Comparison of ENCODE assay signal across 14 cellular contexts in genomic region chr9:135718616-135719015, GRCh38. TPM values are rescaled to one million over a fixed set of nuclear protein-coding genes. Genes with fewer than 3 reads are reported as not detected.
DNase-seq lines count a peak whose midpoint lies in the region; ATAC-seq and TF ChIP-seq lines count a peak whose summit lies in the region.
"Had no signal": no experiment of that assay in that cellular context is flagged by ENCODE, and none has a peak within 500 bp of the region (broad histone marks: within the 10 kb centered on the region; RNA-seq: fewer than 3 reads in every experiment).

No MANE protein-coding gene starts in this region.

- no peaks in the 10 kb centered on the region for H3F3A ChIP-seq in PC-3 (ENCODE audit: low read length, unreplicated experiment)

- H3K27me3 ChIP-seq in PC-3 (ENCODE audit: low read length), result no peaks in the 10 kb centered on the region

- intact Hi-C loops in PC-3 (cut with micrococcal nuclease), result no loop called here

- CTCF ChIA-PET in PC-3 (lab: Charles Lee) (no interaction called here), GM10248 (lab: Yijun Ruan, JAX) (no interaction called here)

- POLR2A ChIA-PET in PC-3 (lab: Charles Lee; ENCODE audit: unreplicated experiment) (no interaction called here), GM10248 (lab: Yijun Ruan, JAX) (no interaction called here)

- H3K9me3 ChIP-seq in PC-3 (ENCODE audit: low read length), result no peaks in the 10 kb centered on the region

- H3K27ac ChIP-seq in PC-3 (ENCODE audit: low read length), result no peak overlapping the region

- TF ChIP-seq CTCF in PC-3 (conservative IDR thresholded peaks at IDR 0.05; ENCODE audit: low read depth, low read length) (no peak), GM10248 (IDR thresholded peaks at IDR 0.05; ENCODE audit: control extremely low read depth, extremely low read depth, low read depth, missing control alignments) (no peak)

- H3K4me3 ChIP-seq in PC-3 (ENCODE audit: low read length), result no peak overlapping the region

- H4K20me1 ChIP-seq in PC-3 (ENCODE audit: low read length), result no peaks in the 10 kb centered on the region

- no peaks in the 10 kb centered on the region for H3K79me2 ChIP-seq in PC-3 (ENCODE audit: low read length)

- H3K36me3 ChIP-seq in PC-3 (ENCODE audit: low read depth, low read length), result no peaks in the 10 kb centered on the region

- no peak overlapping the region for H3K27ac Mint-ChIP-seq in activated T-cell treated with anti-CD3 and anti-CD28 coated beads, Interleukin-2, amount 50 U/mL, for 72 hours
- H3K27ac Mint-ChIP-seq: CD4-positive, CD25-positive, alpha-beta regulatory T cell had no signal

- DNase-seq in A172 (ENCODE audit: low spot score) (peak; percentile 86), ELR (ENCODE audit: low read depth) (peak; percentile 72), PC-3 (peak; percentile 43), GM10248 (ENCODE audit: extremely low spot score) (no peak), cerebellar cortex (ENCODE audit: low spot score) (no peak), activated gamma-delta T cell treated with Interleukin-2 at 50 U/mL for 16 hours (no peak)
- DNase-seq in activated T-cell treated with anti-CD3 and anti-CD28 coated beads, Interleukin-2, amount 50 U/mL, for 72 hours, result no peak
- DNase-seq: activated T-cell treated with anti-CD3 and anti-CD28 coated beads, Interleukin-2, amount 50 U/mL, for 4 hours; CD4-positive, CD25-positive, alpha-beta regulatory T cell; NCI-H1105; substantia nigra had no signal

- H3K4me3 Mint-ChIP-seq in activated T-cell treated with anti-CD3 and anti-CD28 coated beads, Interleukin-2, amount 50 U/mL, for 72 hours, result no peak overlapping the region
- H3K4me3 Mint-ChIP-seq: activated T-cell treated with anti-CD3 and anti-CD28 coated beads, Interleukin-2, amount 50 U/mL, for 4 hours; CD4-positive, CD25-positive, alpha-beta regulatory T cell had no signal

- H2AFZ ChIP-seq in PC-3 (ENCODE audit: low read length), result no peak overlapping the region

- peak; percentile 80 for ATAC-seq in PC-3
- ATAC-seq in esophagus mucosa, result peak; percentile 15
- ATAC-seq in activated T-cell treated with anti-CD3 and anti-CD28 coated beads, Interleukin-2, amount 50 U/mL, for 72 hours (replicated peaks in 1 of 2), result no peak
- ATAC-seq: activated T-cell treated with anti-CD3 and anti-CD28 coated beads, Interleukin-2, amount 50 U/mL, for 4 hours had no signal

- no TSS peak for BruUV-seq in PC-3 (replicated peaks; lab: Mats Ljungman, UMichigan)

- H3K4me1 ChIP-seq in PC-3 (ENCODE audit: insufficient read depth, low read length), result no peaks in the 10 kb centered on the region

- no peaks in the 10 kb centered on the region for H3K9me2 ChIP-seq in PC-3 (replicated peaks; ENCODE audit: low read length)

- no peaks in the 10 kb centered on the region for H3K9me3 Mint-ChIP-seq in activated T-cell treated with anti-CD3 and anti-CD28 coated beads, Interleukin-2, amount 50 U/mL, for 72 hours
- H3K9me3 Mint-ChIP-seq: activated T-cell treated with anti-CD3 and anti-CD28 coated beads, Interleukin-2, amount 50 U/mL, for 4 hours had no signal

- H3K9ac ChIP-seq in PC-3 (ENCODE audit: low read length), result no peak overlapping the region

- no peak overlapping the region for H3K4me2 ChIP-seq in PC-3 (ENCODE audit: low read length)

- no peaks in the 10 kb centered on the region for H3K4me1 Mint-ChIP-seq in activated T-cell treated with anti-CD3 and anti-CD28 coated beads, Interleukin-2, amount 50 U/mL, for 72 hours (ENCODE audit: low read depth)
- H3K4me1 Mint-ChIP-seq: CD4-positive, CD25-positive, alpha-beta regulatory T cell had no signal

- peaks cover 26% of the 10 kb centered on the region for H3K27me3 Mint-ChIP-seq in activated T-cell treated with anti-CD3 and anti-CD28 coated beads, Interleukin-2, amount 50 U/mL, for 72 hours (ENCODE audit: low read depth)

- no peaks in the 10 kb centered on the region for H3K36me3 Mint-ChIP-seq in activated T-cell treated with anti-CD3 and anti-CD28 coated beads, Interleukin-2, amount 50 U/mL, for 72 hours (ENCODE audit: insufficient read depth in 2 of 2)
- H3K36me3 Mint-ChIP-seq: CD4-positive, CD25-positive, alpha-beta regulatory T cell had no signal

RNA-seq across cellular contexts. Expression of gene KCNT1, which starts 16.6 kb away (rescaled TPM):
- not detected in 2 replicates for total RNA-seq in A172 (2014; rRNA removed; shearing (Covaris generic))
- total RNA-seq in PC-3 (2014; rRNA removed) (not detected in 2 replicates), esophagus mucosa (not detected)
- not detected for total RNA-seq in activated T-cell treated with anti-CD3 and anti-CD28 coated beads, Interleukin-2, amount 50 U/mL, for 72 hours
- total RNA-seq: CD4-positive, CD25-positive, alpha-beta regulatory T cell had no signal

RNA-seq across cellular contexts. Expression of gene SOHLH1, which starts 19.3 kb away (rescaled TPM):
- total RNA-seq in A172 (2014; rRNA removed; shearing (Covaris generic)), result not detected in 2 replicates
- not detected in 2 replicates for total RNA-seq in PC-3 (2014; rRNA removed)
- not detected for total RNA-seq in esophagus mucosa
- not detected for total RNA-seq in activated T-cell treated with anti-CD3 and anti-CD28 coated beads, Interleukin-2, amount 50 U/mL, for 72 hours
- total RNA-seq: activated T-cell treated with anti-CD3 and anti-CD28 coated beads, Interleukin-2, amount 50 U/mL, for 4 hours; CD4-positive, CD25-positive, alpha-beta regulatory T cell; cerebellum; liver had no signal

RNA-seq across cellular contexts. Expression of gene LCN9, which starts 55.5 kb away (rescaled TPM):
- not detected in 2 replicates for total RNA-seq in A172 (2014; rRNA removed; shearing (Covaris generic))
- total RNA-seq in PC-3 (2014; rRNA removed) (not detected in 2 replicates), esophagus mucosa (not detected)
- total RNA-seq in activated T-cell treated with anti-CD3 and anti-CD28 coated beads, Interleukin-2, amount 50 U/mL, for 72 hours, result not detected
- total RNA-seq: activated T-cell treated with anti-CD3 and anti-CD28 coated beads, Interleukin-2, amount 50 U/mL, for 4 hours; CD4-positive, CD25-positive, alpha-beta regulatory T cell; cerebellum; liver had no signal

Comparison
In these comparisons a context has a peak if more than half of its experiments do, and no peak if none do; other contexts are left out.
1. DNase-seq: peak in A172 (single experiment), ELR (single experiment) and PC-3 (single experiment); none in GM10248 (single experiment), activated T-cell treated with anti-CD3 and anti-CD28 coated beads, Interleukin-2, amount 50 U/mL, for 72 hours (0 of 2), cerebellar cortex (single experiment) and activated gamma-delta T cell treated with Interleukin-2 at 50 U/mL for 16 hours (single experiment).
2. ATAC-seq: peak in PC-3 (single experiment) and esophagus mucosa (single experiment); none in activated T-cell treated with anti-CD3 and anti-CD28 coated beads, Interleukin-2, amount 50 U/mL, for 72 hours (0 of 2).